Comparison of ENCODE assay signal across 19 cellular contexts in genomic region chr21:42423685-42424084, GRCh38.
DNase-seq lines count a peak whose midpoint lies in the region; ATAC-seq and TF ChIP-seq lines count a peak whose summit lies in the region.
"Had no signal": no experiment of that assay in that cellular context is flagged by ENCODE, and none has a peak within 500 bp of the region (broad histone marks: within the 10 kb centered on the region; RNA-seq: fewer than 3 reads in every experiment).

No MANE protein-coding gene starts in this region.

- peaks cover 92% of the 10 kb centered on the region for H3K36me3 Mint-ChIP-seq in T-helper 2 cell treated with Interferon-gamma antibody and Interleukin-4, amounts not matched to agents 5 μg/mL and 100 μg/mL, for 36 hours (ENCODE audit: low read depth)
- peaks cover 78% of the 10 kb centered on the region for H3K36me3 Mint-ChIP-seq in effector memory CD8-positive, alpha-beta T cell (ENCODE audit: insufficient read depth)

- H3K36me3 ChIP-seq in DND-41 (ENCODE audit: insufficient read depth, low read length) (peaks cover 78% of the 10 kb centered on the region), OCI-LY3 (replicated peaks; ENCODE audit: low read depth, low read length) (no peaks in the 10 kb centered on the region)
- H3K36me3 ChIP-seq: esophagus muscularis mucosa had no signal

- no peaks in the 10 kb centered on the region for H3K27me3 Mint-ChIP-seq in T-helper 2 cell treated with Interferon-gamma antibody and Interleukin-4, amounts not matched to agents 5 μg/mL and 100 μg/mL, for 36 hours (ENCODE audit: low read depth)
- no peaks in the 10 kb centered on the region for H3K27me3 Mint-ChIP-seq in effector memory CD8-positive, alpha-beta T cell

- H3K9me3 Mint-ChIP-seq in T-helper 2 cell treated with Interferon-gamma antibody and Interleukin-4, amounts not matched to agents 5 μg/mL and 100 μg/mL, for 36 hours = peaks cover 8% of the 10 kb centered on the region
- no peaks in the 10 kb centered on the region for H3K9me3 Mint-ChIP-seq in effector memory CD8-positive, alpha-beta T cell
- H3K9me3 Mint-ChIP-seq: activated B cell treated with CpG ODN at 0.5 μM for 24 hours had no signal

- H3K4me1 Mint-ChIP-seq in T-helper 2 cell treated with Interferon-gamma antibody and Interleukin-4, amounts not matched to agents 5 μg/mL and 100 μg/mL, for 36 hours (ENCODE audit: low read depth) = peaks cover 71% of the 10 kb centered on the region
- H3K4me1 Mint-ChIP-seq in effector memory CD8-positive, alpha-beta T cell (ENCODE audit: low read depth in 2 of 2) = peaks cover 69 to 82% of the 10 kb centered on the region in 2 donors

- no peaks in the 10 kb centered on the region for H3K27me3 ChIP-seq in DND-41 (ENCODE audit: insufficient read depth, low read length, poor library complexity)
- H3K27me3 ChIP-seq in OCI-LY3 (ENCODE audit: low read depth, low read length) = peaks cover 48% of the 10 kb centered on the region
- H3K27me3 ChIP-seq: testis had no signal

- no peak for TF ChIP-seq CTCF in DND-41 (IDR thresholded peaks at IDR 0.05; ENCODE audit: borderline replicate concordance, extremely low read depth, low read length, poor library complexity, severe bottlenecking)
- no peak for TF ChIP-seq CTCF in OCI-LY3 (IDR thresholded peaks at IDR 0.05; ENCODE audit: low read depth, low read length)

- peak overlapping the region; percentile 80 for H3K4me3 Mint-ChIP-seq in T-helper 2 cell treated with Interferon-gamma antibody and Interleukin-4, amounts not matched to agents 5 μg/mL and 100 μg/mL, for 36 hours
- H3K4me3 Mint-ChIP-seq in effector memory CD8-positive, alpha-beta T cell = peak overlapping the region; percentile 80 to 85
- H3K4me3 Mint-ChIP-seq: activated B cell treated with CpG ODN at 0.5 μM for 24 hours had no signal

- H4K20me1 ChIP-seq in DND-41 (ENCODE audit: insufficient read depth, low read length) = no peaks in the 10 kb centered on the region
- no peaks in the 10 kb centered on the region for H4K20me1 ChIP-seq in OCI-LY3 (ENCODE audit: insufficient read depth, low read length)

- H3K9me3 ChIP-seq in DND-41 (ENCODE audit: insufficient read depth, low read length, severe bottlenecking) (peaks cover 2% of the 10 kb centered on the region), OCI-LY3 (ENCODE audit: insufficient read depth, low read length) (no peaks in the 10 kb centered on the region; the same call in 1 of the 2 replicates)
- H3K9me3 ChIP-seq: testis had no signal

- peak overlapping the region; percentile 61 for H3K4me2 ChIP-seq in DND-41 (ENCODE audit: insufficient read depth, low read length)
- H3K4me2 ChIP-seq in OCI-LY3 (ENCODE audit: low read length) = peak overlapping the region; percentile 72

- ATAC-seq in DND-41 (ENCODE audit: insufficient read depth, low read depth) (no peak), HG03139 (IDR thresholded peaks at IDR 0.05; ENCODE audit: unreplicated experiment) (no peak)
- no peak for ATAC-seq in effector memory CD8-positive, alpha-beta T cell (replicated peaks)

- H3K79me2 ChIP-seq in DND-41 (ENCODE audit: insufficient read depth, low read length) (peaks cover 25% of the 10 kb centered on the region), OCI-LY3 (ENCODE audit: low read length) (no peaks in the 10 kb centered on the region)

- H2AFZ ChIP-seq in DND-41 (ENCODE audit: low read depth, low read length) (no peak overlapping the region), OCI-LY3 (ENCODE audit: low read depth, low read length) (no peak overlapping the region)

- no peak for DNase-seq in T-helper 2 cell treated with Interferon-gamma antibody and Interleukin-4, amounts not matched to agents 5 μg/mL and 100 μg/mL, for 36 hours (ENCODE audit: low spot score)
- DNase-seq in T-helper 2 cell (no peak), DND-41 (no peak), NCI-H2029 (lab: John Stamatoyannopoulos, UW) (no peak), D341Med (ENCODE audit: low spot score) (no peak)
- no peak for DNase-seq in effector memory CD8-positive, alpha-beta T cell
- DNase-seq: activated B cell treated with CpG ODN at 0.5 μM for 24 hours, amniotic stem cell, C1 segment of cervical spinal cord, DMS79 treated with DMSO at 0.1 percent for 48 hours, NCI-H2029 treated with DMSO at 0.1 percent for 48 hours, NCI-H510A, nucleus accumbens, SHP77, testis had no signal

- H3K9ac ChIP-seq in DND-41 (ENCODE audit: low read depth, low read length) (peak overlapping the region; percentile 61), OCI-LY3 (ENCODE audit: low read length) (no peak overlapping the region)

- peak overlapping the region; percentile 93 for H3K27ac Mint-ChIP-seq in T-helper 2 cell treated with Interferon-gamma antibody and Interleukin-4, amounts not matched to agents 5 μg/mL and 100 μg/mL, for 36 hours
- H3K27ac Mint-ChIP-seq in effector memory CD8-positive, alpha-beta T cell = peak overlapping the region; percentile 64 to 91
- H3K27ac Mint-ChIP-seq: activated B cell treated with CpG ODN at 0.5 μM for 24 hours had no signal

- H3K27ac ChIP-seq in DND-41 (ENCODE audit: low read length) (peak overlapping the region; percentile 94), OCI-LY3 (ENCODE audit: low read length) (no peak overlapping the region)
- H3K27ac ChIP-seq: esophagus muscularis mucosa, testis had no signal

- H3K4me1 ChIP-seq in DND-41 (ENCODE audit: insufficient read depth, low read length) = peaks cover 84% of the 10 kb centered on the region
- H3K4me1 ChIP-seq in OCI-LY3 (ENCODE audit: low read length) = peaks cover 22% of the 10 kb centered on the region
- H3K4me1 ChIP-seq: esophagus muscularis mucosa, testis had no signal

- H3K4me3 ChIP-seq in DND-41 (ENCODE audit: low read depth in 1 of 2, low read length in 2 of 2) (peak overlapping the region in 1 of 2 experiments; percentile 48; a peak in 2 of 4 replicates), OCI-LY3 (ENCODE audit: low read length) (peak overlapping the region; percentile 37; the same call in 1 of the 2 replicates)
- H3K4me3 ChIP-seq: esophagus muscularis mucosa, spleen, testis had no signal
